Comparison of ENCODE assay signal across 27 cellular contexts in genomic region chr3:72282918-72283317, GRCh38.
DNase-seq lines count a peak whose midpoint lies in the region; ATAC-seq, FAIRE-seq and TF ChIP-seq lines count a peak whose summit lies in the region.
"Had no signal": no experiment of that assay in that cellular context is flagged by ENCODE, and none has a peak within 500 bp of the region (broad histone marks: within the 10 kb centered on the region; RNA-seq: fewer than 3 reads in every experiment).

No MANE protein-coding gene starts in this region.

- H3K27ac ChIP-seq in Karpas-422 (ENCODE audit: low read length) (no peak overlapping the region), K562 (ENCODE audit: extremely low read depth, low read depth, low read length) (no peak overlapping the region), suprapubic skin (no peak overlapping the region)
- H3K27ac ChIP-seq: KMS-11 had no signal

- POLR2A ChIA-PET in K562 (lab: Yijun Ruan, JAX) = interaction anchor here (0.6 to 0.7 kb wide), 2 partner anchors 9 to 56 kb away, joined by 3 read pairs; no protein-coding TSS in a partner anchor
- POLR2A ChIA-PET in activated CD8-positive, alpha-beta T cell treated with anti-CD3 and anti-CD28 coated beads for 36 hours (lab: Charles Lee) = no interaction called here

- no peaks in the 10 kb centered on the region for H3K4me1 Mint-ChIP-seq in activated CD8-positive, alpha-beta T cell treated with anti-CD3 and anti-CD28 coated beads for 36 hours (ENCODE audit: low read depth)
- H3K4me1 Mint-ChIP-seq: CD4-positive, alpha-beta memory T cell; GM23338; T-helper 17 cell had no signal

- H3K9me3 Mint-ChIP-seq in activated CD8-positive, alpha-beta T cell treated with anti-CD3 and anti-CD28 coated beads for 36 hours = peaks cover 6% of the 10 kb centered on the region

- no peaks in the 10 kb centered on the region for H3K36me3 Mint-ChIP-seq in activated CD8-positive, alpha-beta T cell treated with anti-CD3 and anti-CD28 coated beads for 36 hours (ENCODE audit: low read depth)
- H3K36me3 Mint-ChIP-seq: CD4-positive, alpha-beta memory T cell had no signal

- peaks cover 3% of the 10 kb centered on the region for H3K9me1 ChIP-seq in K562 (ENCODE audit: control insufficient read depth, insufficient read depth, low read length)

- H3K36me3 ChIP-seq in Karpas-422 (ENCODE audit: insufficient read depth, low read length) (no peaks in the 10 kb centered on the region), K562 (ENCODE audit: control insufficient read depth, insufficient read depth, low read length) (no peaks in the 10 kb centered on the region), suprapubic skin (no peaks in the 10 kb centered on the region)
- H3K36me3 ChIP-seq: HAP-1 had no signal

- no peaks in the 10 kb centered on the region for H3K9me2 ChIP-seq in Karpas-422 (replicated peaks; ENCODE audit: insufficient read depth, low read length)

- no peak overlapping the region for H3K27ac Mint-ChIP-seq in activated CD8-positive, alpha-beta T cell treated with anti-CD3 and anti-CD28 coated beads for 36 hours
- H3K27ac Mint-ChIP-seq: CD4-positive, alpha-beta memory T cell; GM23338; HFFc6; T-helper 17 cell had no signal

- TF ChIP-seq EP300 in K562 (IDR thresholded peaks at IDR 0.05; ENCODE audit: low read length) = no peak
- no peak for TF ChIP-seq EP300 in suprapubic skin (IDR thresholded peaks at IDR 0.05)

- H3K27me3 Mint-ChIP-seq in activated CD8-positive, alpha-beta T cell treated with anti-CD3 and anti-CD28 coated beads for 36 hours = peaks cover 2% of the 10 kb centered on the region

- TF ChIP-seq POLR2A in GM12891 (IDR thresholded peaks at IDR 0.05; ENCODE audit: low read depth, low read length) = no peak
- TF ChIP-seq POLR2A in K562 (conservative IDR thresholded peaks at IDR 0.05) = no peak
- TF ChIP-seq POLR2A in suprapubic skin (IDR thresholded peaks at IDR 0.05) = no peak

- TF ChIP-seq RAD21 in K562 (CRISPR knock-in tag; conservative IDR thresholded peaks at IDR 0.05 in 1 of 2, IDR thresholded peaks at IDR 0.05 in 1 of 2) = no peak

- no peak for DNase-seq in GM12891 (ENCODE audit: insufficient read length, low spot score)
- peak; percentile 58 for DNase-seq in Karpas-422
- DNase-seq in OCI-M1 (lab: John Stamatoyannopoulos, UW) = peak; percentile 21
- no peak for DNase-seq in K562 (ENCODE audit: extremely low read depth in 1 of 4, low spot score in 3 of 4)
- no peak for DNase-seq in activated CD8-positive, alpha-beta T cell treated with anti-CD3 and anti-CD28 coated beads for 36 hours
- DNase-seq in suprapubic skin (ENCODE audit: low spot score in 2 of 2) = no peak
- DNase-seq in RKO (ENCODE audit: low spot score) = no peak
- DNase-seq: C1 segment of cervical spinal cord; CD4-positive, alpha-beta memory T cell; COR-L47; HFFc6; IMR-90; NCI-H1048; NCI-H1436; NCI-H187; NCI-H2081 treated with DMSO at 0.1 percent for 48 hours; NCI-H2171; NCI-H226; NCI-H510A; NCI-H69; PC-3; Right ventricle myocardium superior; T-helper 17 cell had no signal

- TF ChIP-seq CTCF in K562 (IDR thresholded peaks at IDR 0.05 in 2 of 3, conservative IDR thresholded peaks at IDR 0.05 in 1 of 3; ENCODE audit: insufficient read depth in 2 of 3, low read depth in 1 of 3, low read length in 3 of 3) (no peak), suprapubic skin (IDR thresholded peaks at IDR 0.05) (no peak)
- TF ChIP-seq CTCF in activated CD8-positive, alpha-beta T cell treated with anti-CD3 and anti-CD28 coated beads for 36 hours (IDR thresholded peaks at IDR 0.05) = no peak

- 95% methylated on average over 2 of the region's 3 CpGs for WGBS in K562 (ENCODE audit: insufficient coverage, low coverage, missing lambda C conversion rate)
- 85% methylated on average over 3 of the region's 3 CpGs for WGBS in suprapubic skin

- H3K4me3 ChIP-seq in Karpas-422 (ENCODE audit: low read length) (no peak overlapping the region), K562 (no peak overlapping the region), suprapubic skin (no peak overlapping the region)
- H3K4me3 ChIP-seq: GM23338, HAP-1 had no signal

- no peaks in the 10 kb centered on the region for H3K79me2 ChIP-seq in Karpas-422 (ENCODE audit: low read length)
- no peaks in the 10 kb centered on the region for H3K79me2 ChIP-seq in K562 (ENCODE audit: control insufficient read depth, insufficient read depth, low read length)

- H3K9me3 ChIP-seq in Karpas-422 (ENCODE audit: low read length) = 0 out of 2 replicates have a peak, but pooled peaks cover 3% of the 10 kb centered on the region
- H3K9me3 ChIP-seq in K562 (replicated peaks; ENCODE audit: control insufficient read depth, insufficient read depth, low read depth, low read length) = no peaks in the 10 kb centered on the region
- no peaks in the 10 kb centered on the region for H3K9me3 ChIP-seq in suprapubic skin
- H3K9me3 ChIP-seq: HAP-1 had no signal

- H3K27me3 ChIP-seq in Karpas-422 (ENCODE audit: low read length) (no peaks in the 10 kb centered on the region; the same call in 1 of the 2 replicates), K562 (ENCODE audit: control insufficient read depth in 2 of 2, insufficient read depth in 2 of 2, low read length in 2 of 2) (no peaks in the 10 kb centered on the region), suprapubic skin (no peaks in the 10 kb centered on the region)

- in situ Hi-C loops in K562 (cut with MboI) = no loop called here

- H3K9ac ChIP-seq in Karpas-422 (ENCODE audit: low read length) (no peak overlapping the region), K562 (ENCODE audit: insufficient read depth in 1 of 2, low read depth in 2 of 2, low read length in 2 of 2) (no peak overlapping the region)
- H3K9ac ChIP-seq: KMS-11 had no signal

- CTCF ChIA-PET in K562 (lab: Yijun Ruan, JAX; ENCODE audit: low intra/inter-chr PET ratio) = no interaction called here
- CTCF ChIA-PET in activated CD8-positive, alpha-beta T cell treated with anti-CD3 and anti-CD28 coated beads for 36 hours (lab: Charles Lee) = no interaction called here

- H2AFZ ChIP-seq in Karpas-422 (ENCODE audit: low read length) = no peak overlapping the region
- no peak overlapping the region for H2AFZ ChIP-seq in K562 (ENCODE audit: low read depth, low read length)
- H2AFZ ChIP-seq: GM23338 had no signal

- H3K4me1 ChIP-seq in Karpas-422 (ENCODE audit: low read length) (no peaks in the 10 kb centered on the region; the same call in 1 of the 2 replicates), K562 (replicated peaks in 1 of 2; ENCODE audit: control insufficient read depth in 2 of 2, insufficient read depth in 2 of 2, low read length in 2 of 2) (peaks cover 18 to 36% of the 10 kb centered on the region in 2 experiments), suprapubic skin (peaks cover 12% of the 10 kb centered on the region)
- H3K4me1 ChIP-seq: HAP-1 had no signal

- H3K4me2 ChIP-seq in Karpas-422 (ENCODE audit: low read depth, low read length, poor library complexity, severe bottlenecking) (no peak overlapping the region), K562 (ENCODE audit: insufficient read depth, low read length) (no peak overlapping the region)
- H3K4me2 ChIP-seq: GM23338, KMS-11 had no signal

- no peak overlapping the region for H3K4me3 Mint-ChIP-seq in activated CD8-positive, alpha-beta T cell treated with anti-CD3 and anti-CD28 coated beads for 36 hours
- H3K4me3 Mint-ChIP-seq: CD4-positive, alpha-beta memory T cell; GM23338; HFFc6; T-helper 17 cell had no signal

- BruUV-seq in K562 (replicated peaks; lab: Mats Ljungman, UMichigan) = no TSS peak

- H4K20me1 ChIP-seq in Karpas-422 (ENCODE audit: insufficient read depth, low read depth, low read length) (no peaks in the 10 kb centered on the region), K562 (replicated peaks; ENCODE audit: control insufficient read depth, insufficient read depth, low read length) (no peaks in the 10 kb centered on the region)

- FAIRE-seq in GM12891 (lab: Jason Lieb, UNC) = no peak
- no peak for FAIRE-seq in K562 (lab: Jason Lieb, UNC)
- FAIRE-seq: G401.6 had no signal

- no peak for ATAC-seq in K562
- ATAC-seq in activated CD8-positive, alpha-beta T cell treated with anti-CD3 and anti-CD28 coated beads for 36 hours = no peak
- ATAC-seq: GM23338, PC-3, T-helper 17 cell had no signal

- intact Hi-C loops in K562 (cut with micrococcal nuclease) = no loop called here
- intact Hi-C loops in activated CD8-positive, alpha-beta T cell treated with anti-CD3 and anti-CD28 coated beads for 36 hours (cut with micrococcal nuclease) = no loop called here

TF ChIP-seq in GM12891, 5 proteins besides CTCF, POLR2A, EP300 and RAD21:
- TF ChIP-seq TAF1 (IDR thresholded peaks at IDR 0.05; ENCODE audit: low read depth, low read length) (no peak), PAX5 (IDR thresholded peaks at IDR 0.05; ENCODE audit: insufficient read depth, low read length, severe bottlenecking) (no peak), POU2F2 (IDR thresholded peaks at IDR 0.05; ENCODE audit: low read depth, low read length) (no peak), POLR2AphosphoS5 (IDR thresholded peaks at IDR 0.05; ENCODE audit: low read depth, low read length) (no peak), SPI1 (IDR thresholded peaks at IDR 0.05; ENCODE audit: low read depth, low read length) (peak; percentile 69)

TF ChIP-seq in K562, 482 proteins besides CTCF, POLR2A, EP300 and RAD21 (continues in another document):
- no peak for TF ChIP-seq STAT6 (CRISPR knock-in tag; IDR thresholded peaks at IDR 0.05)

Comparison
In these comparisons a context has a peak if more than half of its experiments do, and no peak if none do; other contexts are left out.
1. DNase-seq: peak in Karpas-422 (single experiment) and OCI-M1 (single experiment); none in GM12891 (single experiment), K562 (0 of 4), activated CD8-positive, alpha-beta T cell treated with anti-CD3 and anti-CD28 coated beads for 36 hours (single experiment), suprapubic skin (0 of 2) and RKO (single experiment).